In genomic region chr2:226661789-226662545, GRCh38 we compare ENCODE assay signal across 11 cellular contexts.
DNase-seq lines count a peak whose midpoint lies in the region; ATAC-seq and TF ChIP-seq lines count a peak whose summit lies in the region.
"Had no signal": no experiment of that assay in that cellular context is flagged by ENCODE, and none has a peak within 500 bp of the region (broad histone marks: within the 10 kb centered on the region; RNA-seq: fewer than 3 reads in every experiment).

No MANE protein-coding gene starts in this region.

- H3K4me3 Mint-ChIP-seq in naive thymus-derived CD8-positive, alpha-beta T cell: no peak overlapping the region
- H3K4me3 Mint-ChIP-seq: H9 had no signal

- no peaks in the 10 kb centered on the region for H3K27me3 ChIP-seq in sigmoid colon

- peak in 3 of 4 donors; percentile 32 to 92 (median 84) for TF ChIP-seq EP300 in sigmoid colon (IDR thresholded peaks at IDR 0.05)

- no peak overlapping the region for H3K27ac Mint-ChIP-seq in naive thymus-derived CD8-positive, alpha-beta T cell
- H3K27ac Mint-ChIP-seq: H9 had no signal

- TF ChIP-seq POLR2A in sigmoid colon (IDR thresholded peaks at IDR 0.05): no peak

- DNase-seq in GM04503 (ENCODE audit: low read depth) (peak; percentile 94), SW 1271 (lab: John Stamatoyannopoulos, UW) (peak; percentile 66 to 92), foreskin melanocyte (peak; percentile 54), sigmoid colon (peak; percentile 70), dermis blood vessel endothelial cell (no peak), mesenteric fat pad (ENCODE audit: low spot score) (no peak)
- DNase-seq in naive thymus-derived CD8-positive, alpha-beta T cell: no peak
- DNase-seq: H9, NCI-H1105 treated with DMSO at 0.1 percent for 48 hours, T-helper 9 cell had no signal

- POLR2A ChIA-PET in naive thymus-derived CD8-positive, alpha-beta T cell (lab: Charles Lee): no interaction called here

- WGBS in sigmoid colon, 2 donors: 64 to 82% methylated on average over 11 of the region's 11 CpGs

- no peaks in the 10 kb centered on the region for H3K36me3 Mint-ChIP-seq in naive thymus-derived CD8-positive, alpha-beta T cell

- H3K27me3 Mint-ChIP-seq in naive thymus-derived CD8-positive, alpha-beta T cell: peaks cover 5 to 12% (median 8%) of the 10 kb centered on the region in 5 donors

- intact Hi-C loops in sigmoid colon (cut with DNase I): no loop called here

- H3K9me3 ChIP-seq in sigmoid colon: no peaks in the 10 kb centered on the region

- H3K4me1 Mint-ChIP-seq in naive thymus-derived CD8-positive, alpha-beta T cell: no peaks in the 10 kb centered on the region

- peak overlapping the region; percentile 46 to 74 (median 65) for H3K27ac ChIP-seq in sigmoid colon

- H3K36me3 ChIP-seq in sigmoid colon: no peaks in the 10 kb centered on the region

- no peak for ATAC-seq in naive thymus-derived CD8-positive, alpha-beta T cell
- ATAC-seq in GM19463 (IDR thresholded peaks at IDR 0.05; ENCODE audit: unreplicated experiment): no peak

- H3K9me3 Mint-ChIP-seq in naive thymus-derived CD8-positive, alpha-beta T cell: peaks cover 0 to 4% (median 0%) of the 10 kb centered on the region in 9 donors

- peaks cover 0 to 29% (median 15%) of the 10 kb centered on the region in 4 donors for H3K4me1 ChIP-seq in sigmoid colon

- H3K4me3 ChIP-seq in sigmoid colon: no peak overlapping the region

- no peak for TF ChIP-seq CTCF in sigmoid colon (IDR thresholded peaks at IDR 0.05)

Comparison
In these comparisons a context has a peak if more than half of its experiments do, and no peak if none do; other contexts are left out.
1. DNase-seq: peak in GM04503 (single experiment), SW 1271 (2 of 2), foreskin melanocyte (single experiment) and sigmoid colon (single experiment); none in dermis blood vessel endothelial cell (single experiment), mesenteric fat pad (single experiment) and naive thymus-derived CD8-positive, alpha-beta T cell (0 of 10).